Comparison of ENCODE assay signal across 25 cellular contexts in the genomic region with DNA sequence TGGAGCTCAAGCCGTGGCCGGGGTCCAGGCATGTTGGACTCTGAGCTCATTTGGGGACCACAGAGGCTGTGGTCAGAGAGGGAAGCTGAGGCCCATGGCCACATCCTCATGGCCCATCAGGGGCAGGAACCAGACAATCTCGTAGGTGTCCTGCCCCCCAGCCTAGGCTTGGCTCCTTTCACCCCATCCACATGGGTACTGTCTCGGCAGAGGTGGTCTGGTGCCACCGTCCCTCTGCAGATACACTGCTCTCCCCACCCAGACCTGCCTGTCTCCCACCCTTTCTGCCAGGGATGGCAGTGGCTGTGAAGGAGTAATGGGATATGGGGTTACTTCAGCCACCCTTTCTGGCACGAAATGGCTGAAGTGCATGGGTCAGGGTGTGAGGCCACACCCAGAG. TPM values are rescaled to one million over a fixed set of nuclear protein-coding genes. Genes with fewer than 3 reads are reported as not detected.
DNase-seq lines count a peak whose midpoint lies in the region; ATAC-seq, FAIRE-seq and TF ChIP-seq lines count a peak whose summit lies in the region.
"Had no signal": no experiment of that assay in that cellular context is flagged by ENCODE, and none has a peak within 500 bp of the region (broad histone marks: within the 10 kb centered on the region; RNA-seq: fewer than 3 reads in every experiment).

No MANE protein-coding gene starts in this region.

- peak overlapping the region; percentile 5 for H2BK5ac ChIP-seq in neuronal stem cell (ENCODE audit: low read length)

- H3K4me3 ChIP-seq in right cardiac atrium (ENCODE audit: low read length) (no peak overlapping the region), neuronal stem cell (ENCODE audit: low read length in 2 of 2) (no peak overlapping the region)
- H3K4me3 ChIP-seq: HAP-1, SJCRH30 had no signal

- no peaks in the 10 kb centered on the region for H3K36me3 Mint-ChIP-seq in activated T-helper 17 cell treated with anti-CD3 and anti-CD28 coated beads, Interleukin-2, amount 50 U/mL, for 72 hours (ENCODE audit: low read depth)
- no peaks in the 10 kb centered on the region for H3K36me3 Mint-ChIP-seq in CD14-positive monocyte

- H3K18ac ChIP-seq in neuronal stem cell (ENCODE audit: low read length): peak overlapping the region; percentile 27

- no peaks in the 10 kb centered on the region for H3K79me1 ChIP-seq in neuronal stem cell (ENCODE audit: low read depth, low read length)

- H2AFZ ChIP-seq in neuronal stem cell (ENCODE audit: low read length): no peak overlapping the region

- ATAC-seq in right cardiac atrium (no peak), Right ventricle myocardium superior (ENCODE audit: poor library complexity) (no peak), GM19452 (IDR thresholded peaks at IDR 0.05; ENCODE audit: unreplicated experiment) (no peak)
- ATAC-seq in activated T-helper 17 cell treated with anti-CD3 and anti-CD28 coated beads, Interleukin-2, amount 50 U/mL, for 72 hours (replicated peaks): no peak
- ATAC-seq: CD8-positive, alpha-beta T cell had no signal

- no peak overlapping the region for H2BK15ac ChIP-seq in neuronal stem cell (ENCODE audit: low read length)

- H3K27ac ChIP-seq in right cardiac atrium (ENCODE audit: low read length) (no peak overlapping the region), neuronal stem cell (replicated peaks; ENCODE audit: low read length) (no peak overlapping the region)
- H3K27ac ChIP-seq: SJCRH30 had no signal

- no peak overlapping the region for H3K4me2 ChIP-seq in neuronal stem cell (ENCODE audit: insufficient read depth, low read length, poor library complexity, severe bottlenecking)

- H3K27me3 Mint-ChIP-seq in activated T-helper 17 cell treated with anti-CD3 and anti-CD28 coated beads, Interleukin-2, amount 50 U/mL, for 72 hours: no peaks in the 10 kb centered on the region
- peaks cover 3 to 9% (median 5%) of the 10 kb centered on the region in 3 donors for H3K27me3 Mint-ChIP-seq in CD14-positive monocyte (ENCODE audit: low read depth in 3 of 3)

- H4K8ac ChIP-seq in neuronal stem cell (ENCODE audit: low read depth, low read length): no peak overlapping the region

- peak overlapping the region; percentile 31 for H3K9ac ChIP-seq in neuronal stem cell (ENCODE audit: low read depth, low read length, poor library complexity)

- H3K27ac Mint-ChIP-seq in activated T-helper 17 cell treated with anti-CD3 and anti-CD28 coated beads, Interleukin-2, amount 50 U/mL, for 72 hours: peak overlapping the region; percentile 81
- peak overlapping the region in 1 of 7 donors; percentile 35 for H3K27ac Mint-ChIP-seq in CD14-positive monocyte
- H3K27ac Mint-ChIP-seq: CD8-positive, alpha-beta T cell; IgD-negative memory B cell had no signal

- no peak overlapping the region for H3K4me3 Mint-ChIP-seq in activated T-helper 17 cell treated with anti-CD3 and anti-CD28 coated beads, Interleukin-2, amount 50 U/mL, for 72 hours
- H3K4me3 Mint-ChIP-seq in CD14-positive monocyte: no peak overlapping the region
- H3K4me3 Mint-ChIP-seq: CD8-positive, alpha-beta T cell had no signal

- H3K9me3 ChIP-seq in right cardiac atrium (ENCODE audit: control insufficient read depth, low read length): no peaks in the 10 kb centered on the region
- H3K9me3 ChIP-seq in neuronal stem cell (replicated peaks in 1 of 2; ENCODE audit: control insufficient read depth in 2 of 2, insufficient read depth in 1 of 2, low read depth in 1 of 2, low read length in 2 of 2): no peaks in the 10 kb centered on the region
- H3K9me3 ChIP-seq: BE2C, HAP-1, SJCRH30 had no signal

- WGBS in right cardiac atrium: 90% methylated on average over 6 of the region's 6 CpGs
- WGBS in neuronal stem cell (ENCODE audit: extremely low coverage in 2 of 2, insufficient read length in 2 of 2, insufficient replicate concordance in 1 of 2), 2 donors: no CpG with 5 or more reads among the region's 6 CpGs

- H3K27me3 ChIP-seq in right cardiac atrium (ENCODE audit: control insufficient read depth, insufficient read depth): no peaks in the 10 kb centered on the region
- peaks cover 0 to 3% (median 0%) of the 10 kb centered on the region in 3 experiments for H3K27me3 ChIP-seq in neuronal stem cell (ENCODE audit: control insufficient read depth in 3 of 3, insufficient read depth in 3 of 3, low read depth in 1 of 3, low read length in 3 of 3)
- H3K27me3 ChIP-seq: BE2C, SJCRH30 had no signal

- DNase-seq in right cardiac atrium (peak in 2 of 3 donors; percentile 16 to 33), Right ventricle myocardium superior (no peak), neuronal stem cell (ENCODE audit: low spot score) (no peak), urothelium cell line (ENCODE audit: low spot score) (no peak), AG20443 (ENCODE audit: low spot score) (no peak), CD14-positive monocyte (ENCODE audit: low spot score) (no peak)
- DNase-seq: BE2C, DMS79, Kasumi-1, MM.1S, NCI-H1105 treated with DMSO at 0.1 percent for 48 hours, NCI-H1694 treated with DMSO at 0.1 percent for 48 hours, NCI-H2107, NCI-H2227 treated with DMSO at 0.1 percent for 48 hours, NCI-H524, SJCRH30 had no signal

- H3K4me1 ChIP-seq in right cardiac atrium (ENCODE audit: control insufficient read depth, insufficient read depth, low read length) (no peaks in the 10 kb centered on the region), neuronal stem cell (ENCODE audit: control insufficient read depth in 2 of 2, insufficient read depth in 1 of 2, low read depth in 1 of 2, low read length in 2 of 2) (peaks cover 0 to 9% of the 10 kb centered on the region in 2 donors)
- H3K4me1 ChIP-seq: BE2C, HAP-1, SJCRH30 had no signal

- peaks cover 7% of the 10 kb centered on the region for H3K4me1 Mint-ChIP-seq in activated T-helper 17 cell treated with anti-CD3 and anti-CD28 coated beads, Interleukin-2, amount 50 U/mL, for 72 hours
- no peaks in the 10 kb centered on the region for H3K4me1 Mint-ChIP-seq in CD14-positive monocyte

- TF ChIP-seq CTCF in CD14-positive monocyte (IDR thresholded peaks at IDR 0.05): no peak

- intact Hi-C loops in right cardiac atrium (cut with DNase I) (loop anchor here (5.0 to 10.0 kb wide), 5 partner anchors 125 to 615 kb away; partner anchors contain the start of gene MYL3 (in 1 of the 4)), Right ventricle myocardium superior (cut with DNase I) (loop anchor here (5.0 to 10.0 kb wide), 3 partner anchors 135 to 295 kb away; no protein-coding TSS in a partner anchor), CD14-positive monocyte (cut with micrococcal nuclease) (loop anchor here (5.0 to 10.0 kb wide), 3 partner anchors 198 to 615 kb away; no protein-coding TSS in a partner anchor)

- H4K91ac ChIP-seq in neuronal stem cell (ENCODE audit: low read depth, low read length, poor library complexity): no peak overlapping the region

- H3K36me3 ChIP-seq in neuronal stem cell (replicated peaks in 1 of 2; ENCODE audit: control insufficient read depth in 2 of 2, insufficient read depth in 2 of 2, low read length in 2 of 2): no peaks in the 10 kb centered on the region
- H3K36me3 ChIP-seq: BE2C, HAP-1, SJCRH30 had no signal

- H2BK120ac ChIP-seq in neuronal stem cell (ENCODE audit: low read depth, low read length): no peak overlapping the region

- peak overlapping the region; percentile 10 for H2AK5ac ChIP-seq in neuronal stem cell (ENCODE audit: low read depth, low read length)

- peak overlapping the region; percentile 63 for H2BK12ac ChIP-seq in neuronal stem cell (ENCODE audit: low read length)

- H3K9me3 Mint-ChIP-seq in activated T-helper 17 cell treated with anti-CD3 and anti-CD28 coated beads, Interleukin-2, amount 50 U/mL, for 72 hours: no peaks in the 10 kb centered on the region
- no peaks in the 10 kb centered on the region for H3K9me3 Mint-ChIP-seq in CD14-positive monocyte
- H3K9me3 Mint-ChIP-seq: CD8-positive, alpha-beta T cell; IgD-negative memory B cell had no signal

- no peak overlapping the region for H3K4ac ChIP-seq in neuronal stem cell (ENCODE audit: low read length)

- FAIRE-seq in urothelium cell line (lab: Jason Lieb, UNC): peak; percentile 37
- FAIRE-seq: D721Med had no signal

- H3K14ac ChIP-seq in neuronal stem cell (ENCODE audit: low read length): no peak overlapping the region

- no peak overlapping the region for H3K23ac ChIP-seq in neuronal stem cell (ENCODE audit: low read depth, low read length, poor library complexity)

RNA-seq across cellular contexts. Expression of gene PRSS50, which starts 7.9 kb away (rescaled TPM):
- total RNA-seq in right cardiac atrium (under 1 TPM in 2 of 4 donors, not detected in 2; 0.12 to 0.31 TPM), Right ventricle myocardium superior (0.16 TPM)
- polyA plus RNA-seq in right cardiac atrium (0.14 TPM), CD14-positive monocyte (not detected)
- total RNA-seq in activated T-helper 17 cell treated with anti-CD3 and anti-CD28 coated beads, Interleukin-2, amount 50 U/mL, for 72 hours: under 1 TPM in 1 of 2 donors, not detected in 1; 0.11 TPM
- 0.64 TPM for polyA plus RNA-seq in neuronal stem cell (2013, experiment 1 of 2)
- polyA plus RNA-seq in neuronal stem cell (2013, experiment 2 of 2): 0.57 TPM
- total RNA-seq: CD8-positive, alpha-beta T cell; G401; HT-29; RPMI7951; SJCRH30 had no signal
- polyA plus RNA-seq: IgD-negative memory B cell had no signal

RNA-seq across cellular contexts. Expression of gene TMIE, which starts 8.5 kb away (rescaled TPM):
- total RNA-seq in right cardiac atrium (under 1 TPM; 0.40 to 0.76 (median 0.65) TPM), Right ventricle myocardium superior (1.00 TPM)
- polyA plus RNA-seq in right cardiac atrium (0.95 TPM), CD14-positive monocyte (not detected)
- under 1 TPM; 0.15 to 0.53 TPM for total RNA-seq in activated T-helper 17 cell treated with anti-CD3 and anti-CD28 coated beads, Interleukin-2, amount 50 U/mL, for 72 hours
- 0.26 TPM for polyA plus RNA-seq in neuronal stem cell (2013, experiment 1 of 2)
- polyA plus RNA-seq in neuronal stem cell (2013, experiment 2 of 2): 0.30 TPM
- total RNA-seq: G401, RPMI7951 had no signal
- polyA plus RNA-seq: IgD-negative memory B cell had no signal

RNA-seq across cellular contexts. Expression of gene ALS2CL, which starts 16.2 kb away (rescaled TPM):
- total RNA-seq in right cardiac atrium (10 to 100 TPM; 16.1 to 33.1 (median 19.0) TPM), Right ventricle myocardium superior (37.0 TPM)
- polyA plus RNA-seq in right cardiac atrium (18.8 TPM), CD14-positive monocyte (under 1 TPM; 0.38 to 0.55 TPM)
- 1 to 10 TPM in 1 of 2 donors, under 1 TPM in 1; 0.69 to 5.2 TPM for total RNA-seq in activated T-helper 17 cell treated with anti-CD3 and anti-CD28 coated beads, Interleukin-2, amount 50 U/mL, for 72 hours
- 0.78 TPM for polyA plus RNA-seq in neuronal stem cell (2013, experiment 1 of 2)
- polyA plus RNA-seq in neuronal stem cell (2013, experiment 2 of 2): 0.60 TPM

Comparison
In these comparisons a context has a peak if more than half of its experiments do, and no peak if none do; other contexts are left out.
1. DNase-seq: peak in right cardiac atrium (2 of 3); none in Right ventricle myocardium superior (single experiment), neuronal stem cell (single experiment), urothelium cell line (single experiment), AG20443 (single experiment) and CD14-positive monocyte (single experiment).